In genomic region chr9:97723819-97724218, GRCh38 we compare ENCODE assay signal across 20 cellular contexts. TPM values are rescaled to one million over a fixed set of nuclear protein-coding genes. Genes with fewer than 3 reads are reported as not detected.
A peak's percentile ranks its signal among the peaks of the same experiment; 100 is the strongest.
DNase-seq lines count a peak whose midpoint lies in the region; ATAC-seq, FAIRE-seq and TF ChIP-seq lines count a peak whose summit lies in the region.
"Had no signal": no experiment of that assay in that cellular context is flagged by ENCODE, and none has a peak within 500 bp of the region (broad histone marks: within the 10 kb centered on the region; RNA-seq: fewer than 3 reads in every experiment).

No MANE protein-coding gene starts in this region.

- H3K9me1 ChIP-seq in keratinocyte (ENCODE audit: control insufficient read depth, extremely low read depth, insufficient read depth, low read length) = no peaks in the 10 kb centered on the region

- BruUV-seq in PC-3 (replicated peaks; lab: Mats Ljungman, UMichigan) = no TSS peak

- intact Hi-C loops in PC-3 (cut with micrococcal nuclease) (no loop called here), stomach (cut with DNase I; ENCODE audit: low total_unique reads) (no loop called here)

- H3K9me2 ChIP-seq in PC-3 (replicated peaks; ENCODE audit: low read length) = no peaks in the 10 kb centered on the region

- no peak overlapping the region for H2AFZ ChIP-seq in PC-3 (ENCODE audit: low read length)
- H2AFZ ChIP-seq in keratinocyte (ENCODE audit: control insufficient read depth, low read length) = no peak overlapping the region
- H2AFZ ChIP-seq: GM23248 had no signal

- CTCF ChIA-PET in PC-3 (lab: Charles Lee) = no interaction called here

- DNase-seq in AG20443 (ENCODE audit: low spot score) = peak; percentile 3
- DNase-seq in PC-3 = peak; percentile 18
- peak; percentile 56 for DNase-seq in bronchial epithelial cell (ENCODE audit: low read depth)
- no peak for DNase-seq in keratinocyte (ENCODE audit: low read depth, low spot score)
- no peak for DNase-seq in NCI-H510A treated with DMSO at 0.1 percent for 48 hours (lab: John Stamatoyannopoulos, UW)
- DNase-seq in stimulated activated CD4-positive, alpha-beta T cell treated with anti-CD3 and anti-CD28 coated beads, Interleukin-2, amount 100 ng/mL, for 48 hours = no peak
- DNase-seq in stomach = no peak
- DNase-seq: Caco-2; CD4-positive, CD25-positive, alpha-beta regulatory T cell; CD8-positive, alpha-beta T cell; DMS153; DND-41; GM23248; H7; HCEC 1CT had no signal

- FAIRE-seq in bronchial epithelial cell (lab: Jason Lieb, UNC) (no peak), keratinocyte (lab: Jason Lieb, UNC) (peak; percentile 32)
- FAIRE-seq: G401.6, GM12892, H1 had no signal

- 0 out of 2 replicates have a peak, but pooled peaks have one; percentile 20 for ATAC-seq in PC-3
- ATAC-seq: CD8-positive, alpha-beta T cell had no signal

- H3K4me2 ChIP-seq in PC-3 (ENCODE audit: low read length) (no peak overlapping the region), keratinocyte (ENCODE audit: control insufficient read depth, extremely low read depth, insufficient read depth, low read depth, low read length) (no peak overlapping the region)
- H3K4me2 ChIP-seq: BLaER1 had no signal

- H3K79me2 ChIP-seq in PC-3 (ENCODE audit: low read length) = no peaks in the 10 kb centered on the region
- H3K79me2 ChIP-seq in keratinocyte (ENCODE audit: control insufficient read depth, insufficient read depth, low read length) = no peaks in the 10 kb centered on the region

- H3K36me3 ChIP-seq in PC-3 (ENCODE audit: low read depth, low read length) (no peaks in the 10 kb centered on the region), bronchial epithelial cell (ENCODE audit: control insufficient read depth, insufficient read depth, low read length) (no peaks in the 10 kb centered on the region), keratinocyte (ENCODE audit: control insufficient read depth in 2 of 2, extremely low read depth in 1 of 2, insufficient read depth in 2 of 2, low read length in 2 of 2) (no peaks in the 10 kb centered on the region), stomach (no peaks in the 10 kb centered on the region)
- H3K36me3 ChIP-seq: BLaER1 had no signal

- H4K20me1 ChIP-seq in PC-3 (ENCODE audit: low read length) = no peaks in the 10 kb centered on the region
- no peaks in the 10 kb centered on the region for H4K20me1 ChIP-seq in keratinocyte (ENCODE audit: control insufficient read depth, extremely low read depth, insufficient read depth, low read length)
- H4K20me1 ChIP-seq: BLaER1 had no signal

- H3K27me3 ChIP-seq in PC-3 (ENCODE audit: low read length) (no peaks in the 10 kb centered on the region), bronchial epithelial cell (ENCODE audit: control insufficient read depth, insufficient read depth, low read length) (no peaks in the 10 kb centered on the region), keratinocyte (ENCODE audit: control insufficient read depth, extremely low read depth, insufficient read depth, low read length) (no peaks in the 10 kb centered on the region), stomach (no peaks in the 10 kb centered on the region)
- H3K27me3 ChIP-seq: BLaER1 had no signal

- no peak for TF ChIP-seq EP300 in stomach (IDR thresholded peaks at IDR 0.05)

- TF ChIP-seq CTCF in PC-3 (conservative IDR thresholded peaks at IDR 0.05; ENCODE audit: low read depth, low read length) = no peak
- no peak for TF ChIP-seq CTCF in bronchial epithelial cell (IDR thresholded peaks at IDR 0.05; ENCODE audit: insufficient read depth, low read length, severe bottlenecking)
- no peak for TF ChIP-seq CTCF in keratinocyte (optimal IDR thresholded peaks at IDR 0.05 in 1 of 3, IDR thresholded peaks at IDR 0.05 in 1 of 3, conservative IDR thresholded peaks at IDR 0.05 in 1 of 3; ENCODE audit: extremely low read depth in 1 of 3, insufficient read depth in 2 of 3, low read length in 3 of 3)
- TF ChIP-seq CTCF in stomach (IDR thresholded peaks at IDR 0.05) = no peak

- H3K4me1 ChIP-seq in PC-3 (ENCODE audit: insufficient read depth, low read length) = no peaks in the 10 kb centered on the region
- no peaks in the 10 kb centered on the region for H3K4me1 ChIP-seq in keratinocyte (ENCODE audit: control insufficient read depth, extremely low read depth, insufficient read depth, low read length)
- H3K4me1 ChIP-seq in stomach = no peaks in the 10 kb centered on the region
- H3K4me1 ChIP-seq: BLaER1 had no signal

- WGBS in stomach, 5 donors = 61 to 80% (median 69%) methylated on average over 2 of the region's 2 CpGs

- H3K9me3 ChIP-seq in PC-3 (ENCODE audit: low read length) = no peaks in the 10 kb centered on the region
- no peaks in the 10 kb centered on the region for H3K9me3 ChIP-seq in keratinocyte (ENCODE audit: control insufficient read depth, low read depth, low read length)
- peaks cover 0 to 6% (median 0%) of the 10 kb centered on the region in 4 donors for H3K9me3 ChIP-seq in stomach

- no peaks in the 10 kb centered on the region for H3F3A ChIP-seq in PC-3 (ENCODE audit: low read length, unreplicated experiment)

- H3K9ac ChIP-seq in PC-3 (ENCODE audit: low read length) (no peak overlapping the region), keratinocyte (ENCODE audit: control insufficient read depth, extremely low read depth, insufficient read depth, low read length) (no peak overlapping the region)
- H3K9ac ChIP-seq: BLaER1, GM23248 had no signal

- no peak for TF ChIP-seq POLR2A in stomach (IDR thresholded peaks at IDR 0.05)

- dilution Hi-C loops in keratinocyte (cut with MboI; ENCODE audit: extremely low pct_ligation_motif_present, low sequenced_read_pairs) = no loop called here

- POLR2A ChIA-PET in PC-3 (lab: Charles Lee; ENCODE audit: unreplicated experiment) = no interaction called here

- no peak overlapping the region for H3K27ac ChIP-seq in PC-3 (ENCODE audit: low read length)
- no peak overlapping the region for H3K27ac ChIP-seq in keratinocyte (ENCODE audit: control insufficient read depth, insufficient read depth, low read length)
- H3K27ac ChIP-seq in stomach = no peak overlapping the region
- H3K27ac ChIP-seq: BLaER1, C4-2B, GM23248 had no signal

- no peak overlapping the region for H3K4me3 ChIP-seq in PC-3 (ENCODE audit: low read length)
- no peak overlapping the region for H3K4me3 ChIP-seq in bronchial epithelial cell (ENCODE audit: low read depth, low read length)
- H3K4me3 ChIP-seq in keratinocyte (ENCODE audit: control insufficient read depth in 2 of 3, extremely low read depth in 1 of 3, insufficient read depth in 2 of 3, low read depth in 1 of 3, low read length in 3 of 3) = no peak overlapping the region
- no peak overlapping the region for H3K4me3 ChIP-seq in stomach
- H3K4me3 ChIP-seq: BLaER1, GM23248 had no signal

RNA-seq across cellular contexts. Expression of gene XPA, which starts 26.7 kb away (rescaled TPM):
- total RNA-seq in PC-3 (2014; rRNA removed) = 7.4 and 9.4 TPM in 2 replicates
- total RNA-seq in bronchial epithelial cell = 4.2 and 7.8 TPM in 2 replicates
- 1.9 to 4.1 TPM (median 1.9 TPM) in 3 replicates for polyA plus RNA-seq in keratinocyte
- polyA plus RNA-seq in keratinocyte (2011; ENCODE audit: low read depth) = 15.5 TPM
- polyA plus RNA-seq in keratinocyte (2011; cell fraction: cytosol; rRNA removed) = 2.1 and 2.3 TPM in 2 replicates
- 1.5 and 2.7 TPM in 2 replicates for polyA plus RNA-seq in keratinocyte (2011; cell fraction: nucleus; rRNA removed)
- polyA plus RNA-seq in keratinocyte (2012; ENCODE audit: low replicate concordance) = 6.3 and 8.1 TPM in 2 replicates
- 2.2 TPM in 1 of 3 replicates, not detected in the others for polyA minus RNA-seq in keratinocyte
- not detected for polyA minus RNA-seq in keratinocyte (2011; cell fraction: cytosol; rRNA and poly(A)+ RNA removed)
- polyA minus RNA-seq in keratinocyte (2011; cell fraction: nucleus; rRNA and poly(A)+ RNA removed) = 1.3 and 2.5 TPM in 2 replicates
- total RNA-seq in stomach = 10 to 100 TPM in 4 of 5 donors, 1 to 10 TPM in 1; 1.3 to 31.0 (median 25.7) TPM
- polyA plus RNA-seq in stomach = 10 to 100 TPM; 21.6 to 26.6 (median 22.1) TPM

Comparison
In these comparisons a context has a peak if more than half of its experiments do, and no peak if none do; other contexts are left out.
1. DNase-seq: peak in AG20443 (single experiment), PC-3 (single experiment) and bronchial epithelial cell (single experiment); none in keratinocyte (single experiment), NCI-H510A treated with DMSO at 0.1 percent for 48 hours (single experiment), stimulated activated CD4-positive, alpha-beta T cell treated with anti-CD3 and anti-CD28 coated beads, Interleukin-2, amount 100 ng/mL, for 48 hours (0 of 2) and stomach (single experiment).